In the genomic region with DNA sequence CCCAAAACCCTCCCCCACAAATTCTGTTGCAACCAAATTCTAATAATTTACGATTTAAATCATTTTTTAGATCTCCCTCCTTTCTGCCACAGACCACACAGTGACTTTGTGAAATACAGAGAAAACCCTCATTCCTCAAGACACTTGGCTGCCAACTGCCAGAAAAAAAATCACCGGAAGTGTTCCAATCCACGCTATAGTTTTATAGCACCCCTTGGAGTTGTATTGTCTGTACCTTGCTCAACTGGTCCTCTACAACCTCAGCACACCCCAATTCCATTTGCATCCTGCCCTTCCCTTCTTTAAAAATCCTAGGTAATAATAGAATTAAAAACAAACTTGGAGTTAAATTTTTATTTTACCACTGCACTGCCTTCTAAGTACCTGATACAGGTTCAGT, we compare ENCODE assay signal across 16 cellular contexts.
"Had no signal": no experiment of that assay in that cellular context is flagged by ENCODE, and none has a peak within 500 bp of the region (broad histone marks: within the 10 kb centered on the region; RNA-seq: fewer than 3 reads in every experiment).

No MANE protein-coding gene starts in this region.

- H3K27ac ChIP-seq: brain microvascular endothelial cell, coronary artery, gastrocnemius medialis, heart left ventricle, neutrophil, parathyroid adenoma, tibial artery, uterus had no signal

- ATAC-seq: gastrocnemius medialis had no signal

- H3K4me3 ChIP-seq: coronary artery, gastrocnemius medialis, heart left ventricle, tibial artery, uterus had no signal

- DNase-seq: activated CD4-positive, alpha-beta T cell treated with anti-CD3 and anti-CD28 coated beads, Interleukin-2, amount 10 ng/mL, durations not matched to agents 24 days and 14 days; activated T-cell treated with anti-CD3 and anti-CD28 coated beads, Interleukin-2, amount 50 U/mL, for 24 hours; anterior cingulate cortex; gastrocnemius medialis; heart left ventricle; natural killer cell; tibial artery; uterus had no signal

- H3K9me3 ChIP-seq: gastrocnemius medialis, neutrophil, tibial artery, uterus had no signal

- H3K36me3 Mint-ChIP-seq: natural killer cell had no signal

- H3K36me3 ChIP-seq: brain microvascular endothelial cell, gastrocnemius medialis, heart left ventricle, neutrophil, uterus had no signal

- H3K27me3 Mint-ChIP-seq: activated CD4-positive, alpha-beta T cell treated with anti-CD3 and anti-CD28 coated beads, Interleukin-2, amount 10 ng/mL, durations not matched to agents 24 days and 14 days; activated CD8-positive, alpha-beta T cell treated with anti-CD3 and anti-CD28 coated beads for 36 hours; activated T-cell treated with anti-CD3 and anti-CD28 coated beads, Interleukin-2, amount 50 U/mL, for 24 hours; central memory CD8-positive, alpha-beta T cell had no signal

- H3K4me3 Mint-ChIP-seq: activated CD4-positive, alpha-beta T cell treated with anti-CD3 and anti-CD28 coated beads, Interleukin-2, amount 10 ng/mL, durations not matched to agents 24 days and 14 days; activated CD8-positive, alpha-beta T cell treated with anti-CD3 and anti-CD28 coated beads for 36 hours; activated naive CD4-positive, alpha-beta T cell treated with anti-CD3 and anti-CD28 coated beads for 36 hours; activated T-cell treated with anti-CD3 and anti-CD28 coated beads, Interleukin-2, amount 50 U/mL, for 24 hours; central memory CD8-positive, alpha-beta T cell; natural killer cell; T-helper 1 cell treated with Interleukin-12 subunit alpha and Interleukin-12 subunit beta and Interleukin-4 antibody, amounts not matched to agents 30 μg/mL and 1 μg/mL, for 36 hours had no signal

- H2AFZ ChIP-seq: parathyroid adenoma had no signal

- H3K4me1 Mint-ChIP-seq: activated CD4-positive, alpha-beta T cell treated with anti-CD3 and anti-CD28 coated beads, Interleukin-2, amount 10 ng/mL, durations not matched to agents 24 days and 14 days; central memory CD8-positive, alpha-beta T cell had no signal

- H3K9ac ChIP-seq: parathyroid adenoma had no signal

- H3K27ac Mint-ChIP-seq: activated CD4-positive, alpha-beta T cell treated with anti-CD3 and anti-CD28 coated beads, Interleukin-2, amount 10 ng/mL, durations not matched to agents 24 days and 14 days; activated CD8-positive, alpha-beta T cell treated with anti-CD3 and anti-CD28 coated beads for 36 hours; activated naive CD4-positive, alpha-beta T cell treated with anti-CD3 and anti-CD28 coated beads for 36 hours; activated T-cell treated with anti-CD3 and anti-CD28 coated beads, Interleukin-2, amount 50 U/mL, for 24 hours; natural killer cell; T-helper 1 cell treated with Interleukin-12 subunit alpha and Interleukin-12 subunit beta and Interleukin-4 antibody, amounts not matched to agents 30 μg/mL and 1 μg/mL, for 36 hours had no signal

- H3K79me2 ChIP-seq: parathyroid adenoma had no signal

- H3K4me1 ChIP-seq: gastrocnemius medialis, parathyroid adenoma, tibial artery, uterus had no signal

- H3K27me3 ChIP-seq: brain microvascular endothelial cell, gastrocnemius medialis, heart left ventricle, neutrophil, tibial artery, uterus had no signal

- H3K9me3 Mint-ChIP-seq: activated CD4-positive, alpha-beta T cell treated with anti-CD3 and anti-CD28 coated beads, Interleukin-2, amount 10 ng/mL, durations not matched to agents 24 days and 14 days; activated CD8-positive, alpha-beta T cell treated with anti-CD3 and anti-CD28 coated beads for 36 hours; activated naive CD4-positive, alpha-beta T cell treated with anti-CD3 and anti-CD28 coated beads for 36 hours; activated T-cell treated with anti-CD3 and anti-CD28 coated beads, Interleukin-2, amount 50 U/mL, for 24 hours; central memory CD8-positive, alpha-beta T cell; natural killer cell had no signal
